In genomic region chr17:56596741-56597494, GRCh38 we compare ENCODE assay signal across 8 cellular contexts. TPM values are rescaled to one million over a fixed set of nuclear protein-coding genes. Genes with fewer than 3 reads are reported as not detected.
DNase-seq lines count a peak whose midpoint lies in the region; ATAC-seq and TF ChIP-seq lines count a peak whose summit lies in the region.

No MANE protein-coding gene starts in this region.

- peaks cover 41 to 59% of the 10 kb centered on the region in 2 donors for H3K27me3 Mint-ChIP-seq in natural killer cell treated with Interleukin-12 subunit alpha and Interleukin-12 subunit beta and Interleukin-15 and Interleukin-18, amount 100 ng/mL, for 72 hours

- in situ Hi-C loops in astrocyte of the spinal cord (cut with HindIII; ENCODE audit: low sequenced_read_pairs), result no loop called here

- H3K4me3 ChIP-seq in AG10803 (ENCODE audit: low read length), result peak overlapping the region; percentile 71
- H3K4me3 ChIP-seq in astrocyte of the spinal cord (ENCODE audit: low read depth, low read length), result peak overlapping the region; percentile 31

- DNase-seq in AG10803 (ENCODE audit: low read depth), result no peak
- DNase-seq in HK-2 (ENCODE audit: unreplicated experiment), result peak; percentile 61
- no peak for DNase-seq in astrocyte of the spinal cord (ENCODE audit: low read depth, low spot score)
- no peak for DNase-seq in natural killer cell treated with Interleukin-12 subunit alpha and Interleukin-12 subunit beta and Interleukin-15 and Interleukin-18, amount 100 ng/mL, for 72 hours (ENCODE audit: low spot score)

- H3K36me3 Mint-ChIP-seq in natural killer cell treated with Interleukin-12 subunit alpha and Interleukin-12 subunit beta and Interleukin-15 and Interleukin-18, amount 100 ng/mL, for 72 hours, result no peaks in the 10 kb centered on the region

- no peak overlapping the region for H3K27ac Mint-ChIP-seq in natural killer cell treated with Interleukin-12 subunit alpha and Interleukin-12 subunit beta and Interleukin-15 and Interleukin-18, amount 100 ng/mL, for 72 hours

- ATAC-seq in natural killer cell treated with Interleukin-12 subunit alpha and Interleukin-12 subunit beta and Interleukin-15 and Interleukin-18, amount 100 ng/mL, for 72 hours, result no peak
- ATAC-seq in HG02763 (IDR thresholded peaks at IDR 0.05; ENCODE audit: unreplicated experiment) (no peak), GM21367 (IDR thresholded peaks at IDR 0.05; ENCODE audit: unreplicated experiment) (no peak), HG03097 (IDR thresholded peaks at IDR 0.05; ENCODE audit: low FRiP score, unreplicated experiment) (no peak), HG02588 (IDR thresholded peaks at IDR 0.05; ENCODE audit: unreplicated experiment) (no peak)

- TF ChIP-seq CTCF in AG10803 (conservative IDR thresholded peaks at IDR 0.05; ENCODE audit: low read length) (no peak), astrocyte of the spinal cord (IDR thresholded peaks at IDR 0.05; ENCODE audit: low read depth, low read length) (no peak)

- H3K4me3 Mint-ChIP-seq in natural killer cell treated with Interleukin-12 subunit alpha and Interleukin-12 subunit beta and Interleukin-15 and Interleukin-18, amount 100 ng/mL, for 72 hours, result peak overlapping the region; percentile 27

- H3K9me3 Mint-ChIP-seq in natural killer cell treated with Interleukin-12 subunit alpha and Interleukin-12 subunit beta and Interleukin-15 and Interleukin-18, amount 100 ng/mL, for 72 hours, result no peaks in the 10 kb centered on the region

- H3K4me1 Mint-ChIP-seq in natural killer cell treated with Interleukin-12 subunit alpha and Interleukin-12 subunit beta and Interleukin-15 and Interleukin-18, amount 100 ng/mL, for 72 hours (ENCODE audit: low read depth in 2 of 2), result peaks cover 0 to 10% of the 10 kb centered on the region in 2 donors

RNA-seq across cellular contexts. Expression of gene NOG, which starts 3.4 kb away (rescaled TPM):
- not detected for total RNA-seq in natural killer cell treated with Interleukin-12 subunit alpha and Interleukin-12 subunit beta and Interleukin-15 and Interleukin-18, amount 100 ng/mL, for 72 hours
